ENCODE assay signal across 24 cellular contexts in the genomic region with DNA sequence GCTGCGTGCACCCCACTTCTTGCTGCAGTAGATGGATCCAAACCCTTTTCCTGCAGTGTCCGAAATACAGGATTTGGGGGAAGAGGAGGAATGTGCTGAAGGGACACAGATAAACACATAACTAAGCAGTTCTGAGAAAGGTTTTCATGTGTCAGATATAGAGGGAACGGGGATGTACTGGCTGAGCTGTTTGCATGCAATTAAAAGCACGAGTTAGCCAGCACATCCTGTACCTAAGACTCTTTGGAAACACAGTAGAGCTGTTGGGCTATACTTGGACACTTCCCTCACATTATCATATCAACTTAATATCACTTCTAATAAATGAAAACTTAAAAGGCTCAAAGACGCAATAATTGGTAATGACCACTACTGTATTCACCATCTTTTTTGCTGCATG. TPM values are rescaled to one million over a fixed set of nuclear protein-coding genes. Genes with fewer than 3 reads are reported as not detected.
"Had no signal": no experiment of that assay in that cellular context is flagged by ENCODE, and none has a peak within 500 bp of the region (broad histone marks: within the 10 kb centered on the region; RNA-seq: fewer than 3 reads in every experiment).

No MANE protein-coding gene starts in this region.

- H3K27ac ChIP-seq: RWPE1, SJSA1, SK-N-MC had no signal

- H3K36me3 ChIP-seq: SJSA1 had no signal

- H3K27me3 ChIP-seq: SJSA1 had no signal

- DNase-seq: KBM-7, MV-4-11, NCI-H1048, NCI-H1105, NCI-H1417, NCI-H1436 treated with DMSO at 0.1 percent for 48 hours, NCI-H1694, NCI-H187 treated with DMSO at 0.1 percent for 48 hours, NCI-H2029 treated with DMSO at 0.1 percent for 48 hours, NCI-H2107, NCI-H2227 treated with DMSO at 0.1 percent for 48 hours, NCI-H524, NCI-H526 treated with DMSO at 0.1 percent for 48 hours, NCI-H748 treated with DMSO at 0.1 percent for 48 hours, PC-3, SIG-M5 had no signal

- ATAC-seq: Panc1, PC-3 had no signal

- H3K9me3 ChIP-seq: SJSA1 had no signal

- H3K4me1 ChIP-seq: SJSA1 had no signal

- H3K4me3 ChIP-seq: SJSA1, SK-N-MC had no signal

RNA-seq across cellular contexts. Expression of a gene that starts 27.1 kb away (rescaled TPM):
- total RNA-seq: HT-29, LHCN-M2, MCF 10A, OCI-LY7, SJSA1 had no signal
